ENCODE assay signal across 25 cellular contexts in the genomic region with DNA sequence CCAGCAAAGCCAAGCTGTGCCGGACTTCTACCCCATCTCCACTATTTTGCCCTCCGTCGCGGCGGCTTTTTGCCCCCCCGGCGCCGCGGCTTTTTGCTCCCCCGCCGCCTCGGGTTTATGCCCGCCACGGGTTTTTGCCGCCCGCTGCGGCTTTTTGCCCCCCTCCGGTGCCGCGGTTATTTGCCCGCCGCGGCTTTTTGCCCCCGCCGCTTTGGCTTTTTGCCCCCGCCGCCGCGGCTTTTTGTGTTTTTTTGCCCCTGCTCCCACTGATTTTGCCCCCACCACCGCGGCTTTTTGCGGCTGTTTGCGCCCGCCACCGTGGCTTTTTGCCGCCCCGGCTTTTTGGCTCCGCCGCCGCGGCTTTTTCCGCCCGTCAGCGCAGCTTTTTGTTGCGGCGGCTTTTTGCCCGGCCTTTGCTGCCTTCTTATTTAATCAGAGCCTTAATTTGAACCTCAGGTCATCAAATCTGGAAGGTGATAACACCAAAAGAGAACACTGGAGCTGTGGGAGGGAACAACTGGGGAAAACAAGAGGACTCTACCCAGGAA.
"Had no signal": no experiment of that assay in that cellular context is flagged by ENCODE, and none has a peak within 500 bp of the region (broad histone marks: within the 10 kb centered on the region; RNA-seq: fewer than 3 reads in every experiment).

No MANE protein-coding gene starts in this region.

- H3K27ac Mint-ChIP-seq: activated CD8-positive, alpha-beta memory T cell treated with anti-CD3 and anti-CD28 coated beads, Interleukin-2, amount 10 ng/mL, durations not matched to agents 7 days and 5 days; activated naive CD4-positive, alpha-beta T cell treated with anti-CD3 and anti-CD28 coated beads for 36 hours; activated naive CD8-positive, alpha-beta T cell; activated T-cell treated with anti-CD3 and anti-CD28 coated beads, Interleukin-2, amount 50 U/mL, for 24 hours; activated T-helper 1 cell treated with anti-CD3 and anti-CD28 coated beads, Interleukin-12 subunit alpha, Interleukin-12 subunit beta, Interleukin-2, Interleukin-4 antibody, amounts not matched to agents 30 ng/mL and 10 ng/mL and 1 ng/mL, durations not matched to agents 14 hours and 24 hours and 36 hours; T-helper 17 cell; WTC11 had no signal

- H3K36me3 Mint-ChIP-seq: activated CD8-positive, alpha-beta memory T cell treated with anti-CD3 and anti-CD28 coated beads, Interleukin-2, amount 10 ng/mL, durations not matched to agents 7 days and 5 days; activated naive CD8-positive, alpha-beta T cell; WTC11 had no signal

- H3K27me3 ChIP-seq: brain microvascular endothelial cell, cardiac muscle cell, colonic mucosa had no signal

- H3K4me1 ChIP-seq: colonic mucosa had no signal

- H3K9me3 Mint-ChIP-seq: activated T-cell treated with anti-CD3 and anti-CD28 coated beads, Interleukin-2, amount 50 U/mL, for 24 hours; activated T-helper 1 cell treated with anti-CD3 and anti-CD28 coated beads, Interleukin-12 subunit alpha, Interleukin-12 subunit beta, Interleukin-2, Interleukin-4 antibody, amounts not matched to agents 30 ng/mL and 10 ng/mL and 1 ng/mL, durations not matched to agents 14 hours and 24 hours and 36 hours; WTC11 had no signal

- H3K27ac ChIP-seq: brain microvascular endothelial cell, cardiac muscle cell, colonic mucosa had no signal

- H3K9me3 ChIP-seq: colonic mucosa had no signal

- H3K4me3 Mint-ChIP-seq: activated CD8-positive, alpha-beta memory T cell treated with anti-CD3 and anti-CD28 coated beads, Interleukin-2, amount 10 ng/mL, durations not matched to agents 7 days and 5 days; activated naive CD4-positive, alpha-beta T cell treated with anti-CD3 and anti-CD28 coated beads for 36 hours; activated naive CD8-positive, alpha-beta T cell; activated T-cell treated with anti-CD3 and anti-CD28 coated beads, Interleukin-2, amount 50 U/mL, for 24 hours; activated T-helper 1 cell treated with anti-CD3 and anti-CD28 coated beads, Interleukin-12 subunit alpha, Interleukin-12 subunit beta, Interleukin-2, Interleukin-4 antibody, amounts not matched to agents 30 ng/mL and 10 ng/mL and 1 ng/mL, durations not matched to agents 14 hours and 24 hours and 36 hours; T-helper 17 cell; WTC11 had no signal

- ATAC-seq: activated CD8-positive, alpha-beta memory T cell treated with anti-CD3 and anti-CD28 coated beads, Interleukin-2, amount 10 ng/mL, durations not matched to agents 7 days and 5 days; T-helper 17 cell; WTC11 had no signal

- H3K27me3 Mint-ChIP-seq: activated CD8-positive, alpha-beta memory T cell treated with anti-CD3 and anti-CD28 coated beads, Interleukin-2, amount 10 ng/mL, durations not matched to agents 7 days and 5 days; activated naive CD8-positive, alpha-beta T cell; activated T-cell treated with anti-CD3 and anti-CD28 coated beads, Interleukin-2, amount 50 U/mL, for 24 hours; T-helper 17 cell had no signal

- H3K36me3 ChIP-seq: brain microvascular endothelial cell, cardiac muscle cell, colonic mucosa had no signal

- DNase-seq: activated CD4-positive, alpha-beta T cell treated with anti-CD3 and anti-CD28 coated beads for 48 hours; activated CD4-positive, alpha-beta T cell treated with anti-CD3 and anti-CD28 coated beads, Interleukin-2, amount 50 U/mL, for 4 hours; activated CD4-positive, CD25-positive, alpha-beta regulatory T cell treated with anti-CD3 and anti-CD28 coated beads, Interleukin-2, amount 50 U/mL, for 72 hours; activated CD8-positive, alpha-beta memory T cell treated with anti-CD3 and anti-CD28 coated beads, Interleukin-2, amount 10 ng/mL, durations not matched to agents 7 days and 5 days; activated effector memory CD4-positive, alpha-beta T cell treated with Interleukin-2 at 50 U/mL for 16 hours; activated naive CD4-positive, alpha-beta T cell treated with anti-CD3 and anti-CD28 coated beads for 36 hours; activated T-cell treated with anti-CD3 and anti-CD28 coated beads, Interleukin-2, amount 50 U/mL, for 24 hours; amygdala; brain microvascular endothelial cell; cerebellar nuclear complex; colonic mucosa; Karpas-422; NCI-H146; NCI-H187 treated with DMSO at 0.1 percent for 48 hours; NCI-H2081 treated with DMSO at 0.1 percent for 48 hours; NCI-H2171 treated with DMSO at 0.1 percent for 48 hours; NCI-H226; NCI-H69; SIG-M5; T-helper 17 cell; T-helper 9 cell had no signal

- H3K4me1 Mint-ChIP-seq: activated CD8-positive, alpha-beta memory T cell treated with anti-CD3 and anti-CD28 coated beads, Interleukin-2, amount 10 ng/mL, durations not matched to agents 7 days and 5 days; T-helper 17 cell; WTC11 had no signal

- H3K4me3 ChIP-seq: cardiac muscle cell, colonic mucosa had no signal
